ENCODE assay signal across 8 cellular contexts in the genomic region with DNA sequence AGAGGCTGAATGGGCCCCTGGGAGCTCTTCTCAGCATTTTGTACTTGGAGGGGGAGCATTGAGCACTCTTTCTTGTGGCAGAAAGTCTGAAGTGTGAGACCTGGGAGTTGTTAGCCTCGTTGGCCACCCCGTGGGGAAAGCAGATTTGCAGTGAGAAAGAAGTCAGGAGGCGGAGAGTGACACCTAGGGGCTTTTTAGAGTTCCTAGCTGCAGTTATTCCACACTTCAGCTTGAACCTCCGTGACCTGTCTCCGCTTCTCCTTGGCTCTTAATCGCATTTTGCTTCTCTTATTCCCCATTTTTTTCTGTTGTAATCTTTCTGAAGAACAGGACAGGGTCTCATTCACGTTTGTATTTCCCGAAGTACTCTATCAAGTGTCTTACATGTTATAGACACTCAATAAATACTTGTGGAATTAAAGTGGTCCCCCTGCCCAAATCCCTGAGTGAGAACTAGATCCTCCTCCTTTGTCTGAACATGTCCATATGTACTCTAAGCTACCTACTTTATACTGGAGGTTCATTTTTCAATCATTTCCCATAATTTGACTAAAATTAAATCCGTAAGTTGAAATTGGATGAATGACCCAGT. TPM values are rescaled to one million over a fixed set of nuclear protein-coding genes. Genes with fewer than 3 reads are reported as not detected.
DNase-seq lines count a peak whose midpoint lies in the region; ATAC-seq and TF ChIP-seq lines count a peak whose summit lies in the region.

No MANE protein-coding gene starts in this region.

- H3K9me3 ChIP-seq in HCT116 (ENCODE audit: control insufficient read depth in 1 of 2, insufficient read depth in 1 of 2, low read depth in 1 of 2, low read length in 2 of 2): no peaks in the 10 kb centered on the region
- H3K9me3 ChIP-seq in SJCRH30 (replicated peaks): no peaks in the 10 kb centered on the region
- no peaks in the 10 kb centered on the region for H3K9me3 ChIP-seq in trophoblast cell (ENCODE audit: insufficient read depth, low read depth, low read length)

- H3K36me3 ChIP-seq in HCT116 (ENCODE audit: control insufficient read depth in 1 of 2, insufficient read depth in 2 of 2, low read length in 2 of 2): no peaks in the 10 kb centered on the region
- no peaks in the 10 kb centered on the region for H3K36me3 ChIP-seq in SJCRH30
- H3K36me3 ChIP-seq in trophoblast cell (ENCODE audit: control insufficient read depth in 1 of 2, insufficient read depth in 2 of 2, low read length in 2 of 2): no peaks in the 10 kb centered on the region

- no peak overlapping the region for H4K12ac ChIP-seq in trophoblast cell (ENCODE audit: low read depth, low read length)

- no peak overlapping the region for H3K4me3 ChIP-seq in HCT116 (replicated peaks in 1 of 2; ENCODE audit: low read depth in 1 of 2, low read length in 2 of 2)
- H3K4me3 ChIP-seq in SJCRH30: peak overlapping the region; percentile 6
- no peak overlapping the region for H3K4me3 ChIP-seq in trophoblast cell (ENCODE audit: low read depth, low read length)

- WGBS in trophoblast cell (ENCODE audit: extremely low coverage, insufficient coverage, insufficient read length): no CpG with 5 or more reads among the region's 9 CpGs

- H3K4me2 ChIP-seq in HCT116 (ENCODE audit: low read length): peak overlapping the region; percentile 42
- H3K4me2 ChIP-seq in trophoblast cell (ENCODE audit: low read length): no peak overlapping the region

- no peak overlapping the region for H3K23ac ChIP-seq in trophoblast cell (ENCODE audit: low read length)

- no peaks in the 10 kb centered on the region for H3K9me2 ChIP-seq in HCT116 (ENCODE audit: insufficient read depth)

- no peak overlapping the region for H4K8ac ChIP-seq in trophoblast cell (ENCODE audit: low read depth, low read length)

- H3K18ac ChIP-seq in trophoblast cell (ENCODE audit: low read length): no peak overlapping the region

- H3K27ac ChIP-seq in HCT116 (ENCODE audit: low read depth, low read length) (no peak overlapping the region), SJCRH30 (no peak overlapping the region), trophoblast cell (ENCODE audit: low read depth, low read length) (no peak overlapping the region)

- DNase-seq in HCT116 (ENCODE audit: low read depth, low spot score) (peak; percentile 74), LoVo (ENCODE audit: low spot score) (peak; percentile 73), SJCRH30 (peak; percentile 75 to 87), glomerular endothelial cell (ENCODE audit: extremely low read depth, low read depth, low spot score) (peak; percentile 51), trophoblast cell (peak; percentile 53 to 80), mesenteric fat pad (ENCODE audit: low spot score) (no peak)
- DNase-seq in activated naive CD4-positive, alpha-beta T cell treated with anti-CD3 and anti-CD28 coated beads, Interleukin-2, amount 50 U/mL, for 16 hours: peak; percentile 68

- no peaks in the 10 kb centered on the region for H4K20me1 ChIP-seq in HCT116 (ENCODE audit: insufficient read depth)

- H4K91ac ChIP-seq in trophoblast cell (ENCODE audit: low read depth, low read length): no peak overlapping the region

- intact Hi-C loops in HCT116 (cut with micrococcal nuclease): loop anchor here (1.0 to 2.0 kb wide), 2 partner anchors 153 to 384 kb away; no protein-coding TSS in a partner anchor

- no peak overlapping the region for H2AK5ac ChIP-seq in trophoblast cell (ENCODE audit: low read length)

- ATAC-seq in HCT116: peak; percentile 96

- no peaks in the 10 kb centered on the region for H3K79me1 ChIP-seq in trophoblast cell (ENCODE audit: low read length)

- RAD21 ChIA-PET in HCT116 (lab: Charles Lee; ENCODE audit: low non-redundant PET in 1 of 2, low total read pairs in 2 of 2, uncharacterized antibody in 2 of 2, unreplicated experiment in 2 of 2): interaction anchor here (1.1 to 1.8 kb wide), 5 partner anchors 147 to 384 kb away, joined by 3 to 10 read pairs (median 4); no protein-coding TSS in a partner anchor

- no peak overlapping the region for H2BK12ac ChIP-seq in trophoblast cell (ENCODE audit: low read length)

- no peaks in the 10 kb centered on the region for H3K27me3 ChIP-seq in HCT116 (ENCODE audit: insufficient read depth, low read length)
- no peaks in the 10 kb centered on the region for H3K27me3 ChIP-seq in SJCRH30
- no peaks in the 10 kb centered on the region for H3K27me3 ChIP-seq in trophoblast cell (ENCODE audit: insufficient read depth, low read length)

- no peaks in the 10 kb centered on the region for H3K79me2 ChIP-seq in HCT116 (ENCODE audit: insufficient read depth, low read length)
- no peaks in the 10 kb centered on the region for H3K79me2 ChIP-seq in trophoblast cell (ENCODE audit: control insufficient read depth, insufficient read depth, low read length, poor library complexity)

- no peak overlapping the region for H3K14ac ChIP-seq in trophoblast cell (ENCODE audit: low read length)

- H3K9ac ChIP-seq in HCT116 (ENCODE audit: low read length) (no peak overlapping the region), trophoblast cell (ENCODE audit: low read length) (no peak overlapping the region)

- TF ChIP-seq CTCF in GM12873 (IDR thresholded peaks at IDR 0.05; ENCODE audit: insufficient read depth, low read depth, low read length, missing control alignments) (peak; percentile 84), HCT116 (IDR thresholded peaks at IDR 0.05 in 2 of 3, conservative IDR thresholded peaks at IDR 0.05 in 1 of 3; ENCODE audit: borderline replicate concordance in 1 of 3, insufficient read depth in 1 of 3, low read depth in 2 of 3, low read length in 2 of 3) (peak; percentile 74 to 99 (median 80))

- H2BK5ac ChIP-seq in trophoblast cell (ENCODE audit: low read depth, low read length, poor library complexity): no peak overlapping the region

- CTCF ChIA-PET in HCT116 (lab: Charles Lee): interaction anchor here (0.6 to 4.4 kb wide), 23 partner anchors 9 to 646 kb away, joined by 3 to 62 read pairs (median 3); partner anchors contain the start of genes DNAI4 and MIER1

- H3K4me1 ChIP-seq in HCT116 (ENCODE audit: control insufficient read depth in 1 of 2, insufficient read depth in 2 of 2, low read length in 2 of 2) (peaks cover 3 to 7% of the 10 kb centered on the region in 2 experiments; a peak in 3 of 4 replicates), SJCRH30 (no peaks in the 10 kb centered on the region), trophoblast cell (ENCODE audit: control insufficient read depth in 1 of 2, insufficient read depth in 2 of 2, low read length in 2 of 2) (peaks cover 2 to 3% of the 10 kb centered on the region in 2 experiments)

- POLR2A ChIA-PET in HCT116 (lab: Charles Lee): interaction anchor here (0.5 to 1.5 kb wide), 3 partner anchors 63 to 332 kb away, joined by 3 to 5 read pairs (median 3); no protein-coding TSS in a partner anchor

- peak overlapping the region; percentile 87 for H2AFZ ChIP-seq in HCT116 (ENCODE audit: low read depth, low read length, poor library complexity, severe bottlenecking)
- H2AFZ ChIP-seq in trophoblast cell (ENCODE audit: insufficient read depth, low read length, poor library complexity): no peak overlapping the region

- TF ChIP-seq POLR2A in HCT116 (IDR thresholded peaks at IDR 0.05; ENCODE audit: borderline replicate concordance, extremely low read depth, insufficient read depth, insufficient read length): no peak

- no peak overlapping the region for H2BK120ac ChIP-seq in trophoblast cell (ENCODE audit: insufficient read depth, low read length, poor library complexity)

- peak; percentile 95 for TF ChIP-seq RAD21 in HCT116 (IDR thresholded peaks at IDR 0.05; ENCODE audit: low read depth)

- BruUV-seq in HCT116 (replicated peaks; lab: Mats Ljungman, UMichigan): no TSS peak

- H3K4ac ChIP-seq in trophoblast cell (ENCODE audit: low read depth, low read length): no peak overlapping the region

TF ChIP-seq in HCT116, 20 proteins besides CTCF, POLR2A, EP300 and RAD21 (continues in another document):
- TF ChIP-seq SIN3A (IDR thresholded peaks at IDR 0.05; ENCODE audit: low read depth) (no peak), ELF1 (IDR thresholded peaks at IDR 0.05; ENCODE audit: borderline replicate concordance, low read depth) (no peak), EZH2phosphoT487 (IDR thresholded peaks at IDR 0.05; ENCODE audit: borderline replicate concordance) (no peak), YY1 (IDR thresholded peaks at IDR 0.05; ENCODE audit: extremely low read depth, insufficient replicate concordance, low read depth, low read length) (no peak), SP1 (IDR thresholded peaks at IDR 0.05; ENCODE audit: low read depth) (no peak)
- TF ChIP-seq, protein P1, sequence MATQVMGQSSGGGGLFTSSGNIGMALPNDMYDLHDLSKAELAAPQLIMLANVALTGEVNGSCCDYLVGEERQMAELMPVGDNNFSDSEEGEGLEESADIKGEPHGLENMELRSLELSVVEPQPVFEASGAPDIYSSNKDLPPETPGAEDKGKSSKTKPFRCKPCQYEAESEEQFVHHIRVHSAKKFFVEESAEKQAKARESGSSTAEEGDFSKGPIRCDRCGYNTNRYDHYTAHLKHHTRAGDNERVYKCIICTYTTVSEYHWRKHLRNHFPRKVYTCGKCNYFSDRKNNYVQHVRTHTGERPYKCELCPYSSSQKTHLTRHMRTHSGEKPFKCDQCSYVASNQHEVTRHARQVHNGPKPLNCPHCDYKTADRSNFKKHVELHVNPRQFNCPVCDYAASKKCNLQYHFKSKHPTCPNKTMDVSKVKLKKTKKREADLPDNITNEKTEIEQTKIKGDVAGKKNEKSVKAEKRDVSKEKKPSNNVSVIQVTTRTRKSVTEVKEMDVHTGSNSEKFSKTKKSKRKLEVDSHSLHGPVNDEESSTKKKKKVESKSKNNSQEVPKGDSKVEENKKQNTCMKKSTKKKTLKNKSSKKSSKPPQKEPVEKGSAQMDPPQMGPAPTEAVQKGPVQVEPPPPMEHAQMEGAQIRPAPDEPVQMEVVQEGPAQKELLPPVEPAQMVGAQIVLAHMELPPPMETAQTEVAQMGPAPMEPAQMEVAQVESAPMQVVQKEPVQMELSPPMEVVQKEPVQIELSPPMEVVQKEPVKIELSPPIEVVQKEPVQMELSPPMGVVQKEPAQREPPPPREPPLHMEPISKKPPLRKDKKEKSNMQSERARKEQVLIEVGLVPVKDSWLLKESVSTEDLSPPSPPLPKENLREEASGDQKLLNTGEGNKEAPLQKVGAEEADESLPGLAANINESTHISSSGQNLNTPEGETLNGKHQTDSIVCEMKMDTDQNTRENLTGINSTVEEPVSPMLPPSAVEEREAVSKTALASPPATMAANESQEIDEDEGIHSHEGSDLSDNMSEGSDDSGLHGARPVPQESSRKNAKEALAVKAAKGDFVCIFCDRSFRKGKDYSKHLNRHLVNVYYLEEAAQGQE (IDR thresholded peaks at IDR 0.05; ENCODE audit: low read depth): no peak

RNA-seq across cellular contexts. Expression of gene C1orf141, which starts 14.5 kb away (rescaled TPM):
- total RNA-seq in HCT116 (2021; ENCODE audit: unreplicated experiment) (not detected), glomerular endothelial cell (not detected in 2 replicates), mesenteric fat pad (not detected)
- not detected in 2 replicates for polyA plus RNA-seq in HCT116 (2012)
- 0.14 TPM in 1 of 2 replicates, not detected in the other for total RNA-seq in SJCRH30 (2014; rRNA removed; shearing (Covaris generic))
- not detected in 2 replicates for polyA plus RNA-seq in trophoblast cell (2013)

RNA-seq across cellular contexts. Expression of gene IL23R, which starts 17.0 kb away (rescaled TPM):
- total RNA-seq in HCT116 (2021; ENCODE audit: unreplicated experiment) (not detected), glomerular endothelial cell (not detected in 2 replicates), mesenteric fat pad (not detected)
- polyA plus RNA-seq in HCT116 (2012): not detected in 2 replicates
- not detected in 2 replicates for total RNA-seq in SJCRH30 (2014; rRNA removed; shearing (Covaris generic))
- not detected in 2 replicates for polyA plus RNA-seq in trophoblast cell (2013)
